In genomic region chr9:114474425-114474824, GRCh38 we compare ENCODE assay signal across 26 cellular contexts.
"Had no signal": no experiment of that assay in that cellular context is flagged by ENCODE, and none has a peak within 500 bp of the region (broad histone marks: within the 10 kb centered on the region; RNA-seq: fewer than 3 reads in every experiment).

No MANE protein-coding gene starts in this region.

- H2AFZ ChIP-seq: parathyroid adenoma had no signal

- H3K36me3 ChIP-seq: colonic mucosa, gastrocnemius medialis, lower lobe of right lung, neutrophil, right atrium auricular region, transverse colon had no signal

- H3K9ac ChIP-seq: parathyroid adenoma had no signal

- H3K4me1 ChIP-seq: colonic mucosa, gastrocnemius medialis, lower lobe of right lung, parathyroid adenoma, right atrium auricular region, transverse colon, vagina had no signal

- H3K4me2 ChIP-seq: smooth muscle cell had no signal

- H3K9me3 Mint-ChIP-seq: dendritic cell treated with granulocyte-macrophage colony-stimulating factor and Interleukin-4, amounts not matched to agents 40 ng/mL and 50 ng/mL, for 4 days; stimulated activated memory B cell treated with anti-CD40 and anti-IgM and Interleukin-4, amounts not matched to agents 10 μg/mL and 1 μg/mL and 100 μg/mL, for 72 hours had no signal

- H3K4me3 ChIP-seq: colonic mucosa, gastrocnemius medialis, lower lobe of right lung, right atrium auricular region, smooth muscle cell, suprapubic skin, transverse colon, vagina had no signal

- ATAC-seq: esophagus mucosa; gastrocnemius medialis; left ventricle myocardium superior; lower lobe of right lung; naive thymus-derived CD8-positive, alpha-beta T cell; sciatic nerve; stimulated activated memory B cell treated with anti-CD40 and anti-IgM and Interleukin-4, amounts not matched to agents 10 μg/mL and 1 μg/mL and 100 μg/mL, for 72 hours; stimulated activated naive CD8-positive, alpha-beta T cell treated with anti-CD3 and anti-CD28 coated beads, Interleukin-15, amount 100 ng/mL, for 72 hours had no signal

- H3K27ac Mint-ChIP-seq: dendritic cell treated with granulocyte-macrophage colony-stimulating factor and Interleukin-4, amounts not matched to agents 40 ng/mL and 50 ng/mL, for 4 days; endodermal cell; progenitor cell of endocrine pancreas; stimulated activated memory B cell treated with anti-CD40 and anti-IgM and Interleukin-4, amounts not matched to agents 10 μg/mL and 1 μg/mL and 100 μg/mL, for 72 hours; stimulated activated naive CD8-positive, alpha-beta T cell treated with anti-CD3 and anti-CD28 coated beads, Interleukin-15, amount 100 ng/mL, for 72 hours had no signal

- H3K27me3 Mint-ChIP-seq: progenitor cell of endocrine pancreas; stimulated activated memory B cell treated with anti-CD40 and anti-IgM and Interleukin-4, amounts not matched to agents 10 μg/mL and 1 μg/mL and 100 μg/mL, for 72 hours; stimulated activated naive CD8-positive, alpha-beta T cell treated with anti-CD3 and anti-CD28 coated beads, Interleukin-15, amount 100 ng/mL, for 72 hours had no signal

- H3K4me3 Mint-ChIP-seq: dendritic cell treated with granulocyte-macrophage colony-stimulating factor and Interleukin-4, amounts not matched to agents 40 ng/mL and 50 ng/mL, for 4 days; endodermal cell; stimulated activated memory B cell treated with anti-CD40 and anti-IgM and Interleukin-4, amounts not matched to agents 10 μg/mL and 1 μg/mL and 100 μg/mL, for 72 hours; stimulated activated naive CD8-positive, alpha-beta T cell treated with anti-CD3 and anti-CD28 coated beads, Interleukin-15, amount 100 ng/mL, for 72 hours had no signal

- H3K79me2 ChIP-seq: parathyroid adenoma had no signal

- FAIRE-seq: keratinocyte had no signal

- H3K27me3 ChIP-seq: colonic mucosa, gastrocnemius medialis, right atrium auricular region, suprapubic skin, transverse colon, vagina had no signal

- DNase-seq: colonic mucosa; effector CD8-positive, alpha-beta T cell; endodermal cell; foreskin fibroblast; gastrocnemius medialis; left ventricle myocardium superior; lower lobe of right lung; naive thymus-derived CD8-positive, alpha-beta T cell; stimulated activated CD4-positive, alpha-beta T cell treated with anti-CD3 and anti-CD28 coated beads, Interleukin-12 subunit alpha, Interleukin-12 subunit beta, amount 100 ng/mL, for 4 hours; stimulated activated CD4-positive, alpha-beta T cell treated with anti-CD3 and anti-CD28 coated beads, Interleukin-2, amount 100 ng/mL, for 24 hours; stimulated activated CD4-positive, alpha-beta T cell treated with anti-CD3 and anti-CD28 coated beads, Interleukin-4, amount 100 ng/mL, for 24 hours; stimulated activated naive CD8-positive, alpha-beta T cell treated with anti-CD3 and anti-CD28 coated beads, Interleukin-15, amount 100 ng/mL, for 72 hours; transverse colon had no signal

- H3K27ac ChIP-seq: colonic mucosa, epithelial cell of prostate, gastrocnemius medialis, lower lobe of right lung, neutrophil, parathyroid adenoma, right atrium auricular region, suprapubic skin, transverse colon, vagina had no signal

- H3K9me3 ChIP-seq: colonic mucosa, gastrocnemius medialis, lower lobe of right lung, neutrophil, suprapubic skin, transverse colon, vagina had no signal

- H3K4me1 Mint-ChIP-seq: endodermal cell had no signal
